ENCODE assay signal across 20 cellular contexts in genomic region chr7:106312099-106312871, GRCh38. TPM values are rescaled to one million over a fixed set of nuclear protein-coding genes. Genes with fewer than 3 reads are reported as not detected.
DNase-seq lines count a peak whose midpoint lies in the region; ATAC-seq and TF ChIP-seq lines count a peak whose summit lies in the region.
"Had no signal": no experiment of that assay in that cellular context is flagged by ENCODE, and none has a peak within 500 bp of the region (broad histone marks: within the 10 kb centered on the region; RNA-seq: fewer than 3 reads in every experiment).

No MANE protein-coding gene starts in this region.

- TF ChIP-seq POLR2A in breast epithelium (IDR thresholded peaks at IDR 0.05): no peak

- DNase-seq in MCF 10A (ENCODE audit: unreplicated experiment) (peak; percentile 30), breast epithelium (ENCODE audit: low spot score in 2 of 2) (no peak), foreskin keratinocyte (peak in 1 of 2 donors; percentile 43), middle frontal gyrus (ENCODE audit: extremely low spot score, low spot score) (no peak), NOMO-1 treated with DMSO at 0.1 percent for 48 hours (lab: John Stamatoyannopoulos, UW; ENCODE audit: unreplicated experiment) (no peak)
- DNase-seq in activated CD4-positive, alpha-beta T cell treated with anti-CD3 and anti-CD28 coated beads, Interleukin-2, amount 10 ng/mL, durations not matched to agents 7 days and 5 days: no peak
- no peak for DNase-seq in stimulated activated CD4-positive, alpha-beta T cell treated with anti-CD3 and anti-CD28 coated beads, Interleukin-15, amount 100 ng/mL, for 24 hours
- DNase-seq: 8988T; Caco-2; CD4-positive, CD25-positive, alpha-beta regulatory T cell; GF-D8; MV-4-11; NCI-H1694 treated with DMSO at 0.1 percent for 48 hours; NCI-H524; NCI-H82 had no signal

- no peak for TF ChIP-seq CTCF in MCF 10A (IDR thresholded peaks at IDR 0.05; ENCODE audit: unreplicated experiment)
- no peak for TF ChIP-seq CTCF in breast epithelium (IDR thresholded peaks at IDR 0.05)
- no peak for TF ChIP-seq CTCF in VCaP (conservative IDR thresholded peaks at IDR 0.05)
- no peak for TF ChIP-seq CTCF in foreskin keratinocyte (conservative IDR thresholded peaks at IDR 0.05)

- H3K27ac ChIP-seq in breast epithelium: no peak overlapping the region
- peak overlapping the region; percentile 90 for H3K27ac ChIP-seq in VCaP
- H3K27ac ChIP-seq in foreskin keratinocyte: no peak overlapping the region

- peak; percentile 59 for ATAC-seq in foreskin keratinocyte
- ATAC-seq: GM23338, HCT116, K562 had no signal

- CTCF ChIA-PET in MCF 10A (lab: Yijun Ruan, JAX): interaction anchor here (0.6 kb wide), 1 partner anchor 136 kb away, joined by 3 read pairs; no protein-coding TSS in a partner anchor
- CTCF ChIA-PET in activated CD4-positive, alpha-beta T cell treated with anti-CD3 and anti-CD28 coated beads, Interleukin-2, amount 10 ng/mL, durations not matched to agents 7 days and 5 days (lab: Charles Lee): no interaction called here

- H3K4me1 ChIP-seq in breast epithelium (no peaks in the 10 kb centered on the region), foreskin keratinocyte (peaks cover 21% of the 10 kb centered on the region)

- no peaks in the 10 kb centered on the region for H3K36me3 Mint-ChIP-seq in MCF 10A (ENCODE audit: insufficient read depth, unreplicated experiment)
- H3K36me3 Mint-ChIP-seq in activated CD4-positive, alpha-beta T cell treated with anti-CD3 and anti-CD28 coated beads, Interleukin-2, amount 10 ng/mL, durations not matched to agents 7 days and 5 days (ENCODE audit: low read depth): no peaks in the 10 kb centered on the region
- H3K36me3 Mint-ChIP-seq: CD4-positive, CD25-positive, alpha-beta regulatory T cell had no signal

- H3K9me3 ChIP-seq in breast epithelium: no peaks in the 10 kb centered on the region

- POLR2A ChIA-PET in MCF 10A (lab: Yijun Ruan, JAX): interaction anchor here (0.9 kb wide), 1 partner anchor 113 kb away, joined by 3 read pairs; no protein-coding TSS in a partner anchor
- POLR2A ChIA-PET in activated CD4-positive, alpha-beta T cell treated with anti-CD3 and anti-CD28 coated beads, Interleukin-2, amount 10 ng/mL, durations not matched to agents 7 days and 5 days (lab: Charles Lee): no interaction called here

- no TSS peak for BruUV-seq in MCF 10A (replicated peaks; lab: Mats Ljungman, UMichigan)

- H3K9me3 Mint-ChIP-seq in MCF 10A (ENCODE audit: unreplicated experiment): no peaks in the 10 kb centered on the region
- H3K9me3 Mint-ChIP-seq in activated CD4-positive, alpha-beta T cell treated with anti-CD3 and anti-CD28 coated beads, Interleukin-2, amount 10 ng/mL, durations not matched to agents 7 days and 5 days: no peaks in the 10 kb centered on the region

- H3K4me3 Mint-ChIP-seq in MCF 10A (ENCODE audit: unreplicated experiment): no peak overlapping the region
- no peak overlapping the region for H3K4me3 Mint-ChIP-seq in activated CD4-positive, alpha-beta T cell treated with anti-CD3 and anti-CD28 coated beads, Interleukin-2, amount 10 ng/mL, durations not matched to agents 7 days and 5 days
- H3K4me3 Mint-ChIP-seq: B cell; CD4-positive, CD25-positive, alpha-beta regulatory T cell; GM23338 had no signal

- H3K27ac Mint-ChIP-seq in MCF 10A (ENCODE audit: low read depth, unreplicated experiment): no peak overlapping the region
- H3K27ac Mint-ChIP-seq in activated CD4-positive, alpha-beta T cell treated with anti-CD3 and anti-CD28 coated beads, Interleukin-2, amount 10 ng/mL, durations not matched to agents 7 days and 5 days: no peak overlapping the region
- H3K27ac Mint-ChIP-seq: B cell; CD4-positive, CD25-positive, alpha-beta regulatory T cell; GM23338 had no signal

- no peaks in the 10 kb centered on the region for H3K27me3 Mint-ChIP-seq in MCF 10A (ENCODE audit: insufficient read depth, unreplicated experiment)
- peaks cover 2% of the 10 kb centered on the region for H3K27me3 Mint-ChIP-seq in activated CD4-positive, alpha-beta T cell treated with anti-CD3 and anti-CD28 coated beads, Interleukin-2, amount 10 ng/mL, durations not matched to agents 7 days and 5 days

- peaks cover 23% of the 10 kb centered on the region for H3K4me1 Mint-ChIP-seq in MCF 10A (ENCODE audit: insufficient read depth, unreplicated experiment)
- H3K4me1 Mint-ChIP-seq in activated CD4-positive, alpha-beta T cell treated with anti-CD3 and anti-CD28 coated beads, Interleukin-2, amount 10 ng/mL, durations not matched to agents 7 days and 5 days: peaks cover 2% of the 10 kb centered on the region
- H3K4me1 Mint-ChIP-seq: GM23338 had no signal

- intact Hi-C loops in MCF 10A (cut with micrococcal nuclease): no loop called here
- intact Hi-C loops in breast epithelium (cut with DNase I; ENCODE audit: low total_unique reads): no loop called here

- H3K36me3 ChIP-seq in breast epithelium: no peaks in the 10 kb centered on the region

- H3K4me3 ChIP-seq in breast epithelium: no peak overlapping the region
- H3K4me3 ChIP-seq: GM23338, K562 had no signal

- H3K27me3 ChIP-seq in breast epithelium (no peaks in the 10 kb centered on the region), foreskin keratinocyte (no peaks in the 10 kb centered on the region)

RNA-seq across cellular contexts. Expression of gene NAMPT, which starts 27.5 kb away (rescaled TPM):
- 379 and 392 TPM in 2 replicates for total RNA-seq in MCF 10A (2022)
- 100 to 1,000 TPM; 195 to 751 (median 536) TPM for total RNA-seq in breast epithelium
- 57.6 and 62.3 TPM in 2 replicates for total RNA-seq in foreskin keratinocyte
- polyA plus RNA-seq in foreskin keratinocyte: 17.2 and 21.1 TPM in 2 replicates
- 10 to 100 TPM; 58.7 to 70.8 TPM for total RNA-seq in activated CD4-positive, alpha-beta T cell treated with anti-CD3 and anti-CD28 coated beads, Interleukin-2, amount 10 ng/mL, durations not matched to agents 7 days and 5 days
